ENCODE assay signal across 24 cellular contexts in the genomic region with DNA sequence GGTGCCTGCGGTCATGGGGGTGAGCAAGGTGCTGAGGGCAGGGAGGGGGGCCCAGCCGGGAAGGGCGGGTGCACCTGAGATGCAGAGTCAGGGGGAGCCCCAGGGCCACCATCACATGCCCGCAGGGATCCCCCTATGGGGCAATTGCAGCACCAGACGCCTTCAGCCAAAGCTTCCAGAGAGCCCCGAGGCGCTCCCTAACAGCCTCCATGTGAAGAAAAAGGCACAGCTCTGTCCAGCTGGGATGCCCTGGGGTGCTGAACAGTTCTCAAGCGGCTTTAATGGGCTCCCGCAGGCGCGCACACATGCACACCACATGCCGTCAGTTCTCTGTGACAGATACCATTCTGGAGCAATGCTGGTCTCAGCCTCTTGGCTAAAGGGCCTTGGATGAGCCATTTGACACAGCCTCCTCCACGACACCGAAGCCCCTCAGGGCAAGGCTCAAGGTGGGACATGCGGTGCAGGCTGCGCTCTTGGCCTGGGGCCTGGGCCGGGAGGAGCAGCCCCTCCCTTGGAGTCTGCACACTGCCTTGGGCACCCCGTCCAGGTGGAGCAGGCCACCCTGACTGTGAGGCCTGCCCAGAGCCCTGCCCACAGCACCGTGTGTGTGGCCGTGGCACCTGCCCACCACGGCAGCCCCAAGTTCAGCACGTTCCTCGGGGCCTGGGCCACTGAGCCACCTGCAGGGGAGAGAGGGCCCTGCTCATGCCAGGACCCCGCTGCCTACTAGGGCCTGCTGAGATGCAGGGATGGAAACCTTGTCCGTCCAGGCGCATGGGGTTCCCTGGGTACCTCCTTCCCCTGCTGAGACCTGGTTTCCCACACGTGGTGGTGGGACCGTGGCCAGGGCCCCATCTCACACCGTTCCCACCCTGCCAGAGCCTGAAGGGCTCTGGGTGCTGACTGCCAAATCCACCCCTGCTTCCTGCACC. TPM values are rescaled to one million over a fixed set of nuclear protein-coding genes. Genes with fewer than 3 reads are reported as not detected.
DNase-seq lines count a peak whose midpoint lies in the region; ATAC-seq and TF ChIP-seq lines count a peak whose summit lies in the region.
"Had no signal": no experiment of that assay in that cellular context is flagged by ENCODE, and none has a peak within 500 bp of the region (broad histone marks: within the 10 kb centered on the region; RNA-seq: fewer than 3 reads in every experiment).

No MANE protein-coding gene starts in this region.

- H3K27ac Mint-ChIP-seq in T-helper 17 cell: no peak overlapping the region
- H3K27ac Mint-ChIP-seq: activated CD4-positive, alpha-beta T cell treated with anti-CD3 and anti-CD28 coated beads for 36 hours; CD8-positive, alpha-beta memory T cell; dendritic cell treated with granulocyte-macrophage colony-stimulating factor and Interleukin-4, amounts not matched to agents 40 ng/mL and 50 ng/mL, for 4 days; nephron had no signal

- H3F3A ChIP-seq in GM23248 (ENCODE audit: insufficient read depth): peaks cover 17% of the 10 kb centered on the region

- peak overlapping the region; percentile 81 for H2AK5ac ChIP-seq in neuronal stem cell (ENCODE audit: low read depth, low read length)

- H2BK120ac ChIP-seq in neuronal stem cell (ENCODE audit: low read depth, low read length): no peak overlapping the region

- H3K4me2 ChIP-seq in neuronal stem cell (ENCODE audit: insufficient read depth, low read length, poor library complexity, severe bottlenecking) (no peak overlapping the region), GM23248 (ENCODE audit: unreplicated experiment) (no peak overlapping the region)

- H3K9me3 ChIP-seq in BE2C (no peaks in the 10 kb centered on the region), T-helper 17 cell (ENCODE audit: control insufficient read depth, low read length, poor library complexity, severe bottlenecking) (no peaks in the 10 kb centered on the region), neuronal stem cell (replicated peaks in 1 of 2; ENCODE audit: control insufficient read depth in 2 of 2, insufficient read depth in 1 of 2, low read depth in 1 of 2, low read length in 2 of 2) (no peaks in the 10 kb centered on the region), GM23248 (ENCODE audit: low read depth) (no peaks in the 10 kb centered on the region)
- H3K9me3 ChIP-seq: lower lobe of right lung, mucosa of descending colon, upper lobe of right lung had no signal

- H3K27me3 Mint-ChIP-seq in T-helper 17 cell: no peaks in the 10 kb centered on the region
- H3K27me3 Mint-ChIP-seq: activated CD4-positive, alpha-beta T cell treated with anti-CD3 and anti-CD28 coated beads for 36 hours; dendritic cell treated with granulocyte-macrophage colony-stimulating factor and Interleukin-4, amounts not matched to agents 40 ng/mL and 50 ng/mL, for 4 days had no signal

- no peak overlapping the region for H3K14ac ChIP-seq in neuronal stem cell (ENCODE audit: low read length)

- peak overlapping the region; percentile 28 for H3K18ac ChIP-seq in neuronal stem cell (ENCODE audit: low read length)

- peaks cover 3% of the 10 kb centered on the region for H3K36me3 Mint-ChIP-seq in T-helper 17 cell (ENCODE audit: low read depth)

- H2BK5ac ChIP-seq in neuronal stem cell (ENCODE audit: low read length): peak overlapping the region; percentile 66

- peaks cover 77% of the 10 kb centered on the region for H3K36me3 ChIP-seq in BE2C
- H3K36me3 ChIP-seq in neuronal stem cell (replicated peaks in 1 of 2; ENCODE audit: control insufficient read depth in 2 of 2, insufficient read depth in 2 of 2, low read length in 2 of 2): peaks cover 45 to 97% of the 10 kb centered on the region in 2 donors
- H3K36me3 ChIP-seq in GM23248 (ENCODE audit: low read depth): peaks cover 4% of the 10 kb centered on the region; the same call in 1 of the 2 replicates

- TF ChIP-seq CTCF in BE2C (IDR thresholded peaks at IDR 0.05; ENCODE audit: low read depth, low read length): no peak

- H4K8ac ChIP-seq in neuronal stem cell (ENCODE audit: low read depth, low read length): no peak overlapping the region

- H3K27me3 ChIP-seq in BE2C (no peaks in the 10 kb centered on the region), neuronal stem cell (ENCODE audit: control insufficient read depth in 3 of 3, insufficient read depth in 3 of 3, low read depth in 1 of 3, low read length in 3 of 3) (no peaks in the 10 kb centered on the region), GM23248 (replicated peaks; ENCODE audit: insufficient read depth) (no peaks in the 10 kb centered on the region)
- H3K27me3 ChIP-seq: upper lobe of right lung had no signal

- no CpG with 5 or more reads among the region's 29 CpGs for WGBS in neuronal stem cell (ENCODE audit: extremely low coverage in 2 of 2, insufficient read length in 2 of 2, insufficient replicate concordance in 1 of 2), 2 donors
- 73 to 74% methylated on average over 23 to 24 of the region's 29 CpGs for WGBS in GM23248 (ENCODE audit: low coverage in 1 of 2, low lambda C conversion rate in 2 of 2, missing lambda C conversion rate in 2 of 2), 2 experiments

- H2AFZ ChIP-seq in neuronal stem cell (ENCODE audit: low read length) (no peak overlapping the region), GM23248 (no peak overlapping the region)

- H3K9ac ChIP-seq in neuronal stem cell (ENCODE audit: low read depth, low read length, poor library complexity) (peak overlapping the region; percentile 17), GM23248 (no peak overlapping the region)

- no peaks in the 10 kb centered on the region for H4K20me1 ChIP-seq in GM23248 (ENCODE audit: insufficient read depth)

- in situ Hi-C loops in GM23248 (cut with MboI): no loop called here

- H3K23ac ChIP-seq in neuronal stem cell (ENCODE audit: low read depth, low read length, poor library complexity): peak overlapping the region; percentile 98

- no peak for ATAC-seq in T-helper 17 cell
- no peak for ATAC-seq in GM21360 (IDR thresholded peaks at IDR 0.05; ENCODE audit: unreplicated experiment)
- ATAC-seq: activated CD4-positive, alpha-beta T cell treated with anti-CD3 and anti-CD28 coated beads for 36 hours; lower lobe of right lung; mucosa of descending colon; upper lobe of right lung had no signal

- H3K4me1 Mint-ChIP-seq in T-helper 17 cell: peaks cover 11% of the 10 kb centered on the region

- H2BK12ac ChIP-seq in neuronal stem cell (ENCODE audit: low read length): no peak overlapping the region

- DNase-seq in NCI-H2081 (lab: John Stamatoyannopoulos, UW): peak; percentile 29 to 38
- DNase-seq in NCI-H2081 treated with DMSO at 0.1 percent for 48 hours (lab: John Stamatoyannopoulos, UW): no peak
- peak; percentile 66 for DNase-seq in BE2C
- DNase-seq in T-helper 17 cell: no peak
- no peak for DNase-seq in neuronal stem cell (ENCODE audit: low spot score)
- DNase-seq in GM23248: no peak
- no peak for DNase-seq in RPMI8226
- DNase-seq: 8988T; activated CD4-positive, alpha-beta T cell treated with anti-CD3 and anti-CD28 coated beads for 36 hours; activated naive CD4-positive, alpha-beta T cell treated with anti-CD3 and anti-CD28 coated beads, Interleukin-2, amount 50 U/mL, for 16 hours; AML-193; CD8-positive, alpha-beta memory T cell; DMS153; lower lobe of right lung; NCI-H1048; NCI-H2029; NCI-H446 treated with DMSO at 0.1 percent for 48 hours; Right ventricle myocardium superior; stimulated activated CD4-positive, alpha-beta T cell treated with anti-CD3 and anti-CD28 coated beads, Interleukin-15, amount 100 ng/mL, for 24 hours; upper lobe of right lung had no signal

- no peak overlapping the region for H3K27ac ChIP-seq in neuronal stem cell (replicated peaks; ENCODE audit: low read length)
- no peak overlapping the region for H3K27ac ChIP-seq in GM23248
- H3K27ac ChIP-seq: lower lobe of right lung, upper lobe of right lung had no signal

- no peak overlapping the region for H2BK15ac ChIP-seq in neuronal stem cell (ENCODE audit: low read length)

- no peaks in the 10 kb centered on the region for H3K79me2 ChIP-seq in GM23248 (ENCODE audit: insufficient read depth)

- H3K4ac ChIP-seq in neuronal stem cell (ENCODE audit: low read length): no peak overlapping the region

- H3K4me1 ChIP-seq in BE2C (peaks cover 24% of the 10 kb centered on the region), neuronal stem cell (ENCODE audit: control insufficient read depth in 2 of 2, insufficient read depth in 1 of 2, low read depth in 1 of 2, low read length in 2 of 2) (peaks cover 6 to 27% of the 10 kb centered on the region in 2 donors), GM23248 (ENCODE audit: insufficient read depth) (no peaks in the 10 kb centered on the region)

- H3K9me2 ChIP-seq in GM23248 (ENCODE audit: insufficient read depth): no peaks in the 10 kb centered on the region

- H3K4me3 Mint-ChIP-seq in T-helper 17 cell: peak overlapping the region; percentile 25
- H3K4me3 Mint-ChIP-seq: activated CD4-positive, alpha-beta T cell treated with anti-CD3 and anti-CD28 coated beads for 36 hours; CD8-positive, alpha-beta memory T cell; dendritic cell treated with granulocyte-macrophage colony-stimulating factor and Interleukin-4, amounts not matched to agents 40 ng/mL and 50 ng/mL, for 4 days; nephron had no signal

- H4K91ac ChIP-seq in neuronal stem cell (ENCODE audit: low read depth, low read length, poor library complexity): no peak overlapping the region

- peaks cover 16% of the 10 kb centered on the region for H3K79me1 ChIP-seq in neuronal stem cell (ENCODE audit: low read depth, low read length)

- no peak overlapping the region for H3K4me3 ChIP-seq in BE2C (ENCODE audit: low read depth, low read length)
- no peak overlapping the region for H3K4me3 ChIP-seq in neuronal stem cell (ENCODE audit: low read length in 2 of 2)
- H3K4me3 ChIP-seq in GM23248: no peak overlapping the region
- H3K4me3 ChIP-seq: lower lobe of right lung, mucosa of descending colon, upper lobe of right lung had no signal

RNA-seq across cellular contexts. Expression of gene XRCC3, which starts 7.7 kb away (rescaled TPM):
- 14.1 TPM for polyA plus RNA-seq in BE2C (2012; ENCODE audit: insufficient read depth, insufficient read length, low read depth)
- 1 to 10 TPM; 6.9 to 8.3 TPM for total RNA-seq in T-helper 17 cell
- 31.8 TPM for polyA plus RNA-seq in neuronal stem cell (2013, experiment 1 of 2)
- polyA plus RNA-seq in neuronal stem cell (2013, experiment 2 of 2): 33.0 TPM
- 19.1 and 20.3 TPM in 2 replicates for total RNA-seq in GM23248 (2014; rRNA removed; shearing (Covaris generic))
- 4.0 and 4.9 TPM in 2 replicates for polyA plus RNA-seq in GM23248 (2016; fragmentation: Nextera tagmentation; extraction: Ambion mirVana)

RNA-seq across cellular contexts. Expression of gene ZFYVE21, which starts 8.0 kb away (rescaled TPM):
- polyA plus RNA-seq in BE2C (2012; ENCODE audit: insufficient read depth, insufficient read length, low read depth): 41.4 TPM
- 1 to 10 TPM; 9.1 to 9.5 TPM for total RNA-seq in T-helper 17 cell
- 34.8 TPM for polyA plus RNA-seq in neuronal stem cell (2013, experiment 1 of 2)
- 32.9 TPM for polyA plus RNA-seq in neuronal stem cell (2013, experiment 2 of 2)
- 60.3 and 77.4 TPM in 2 replicates for total RNA-seq in GM23248 (2014; rRNA removed; shearing (Covaris generic))
- polyA plus RNA-seq in GM23248 (2016; fragmentation: Nextera tagmentation; extraction: Ambion mirVana): 112 and 120 TPM in 2 replicates

Comparison
In these comparisons a context has a peak if more than half of its experiments do, and no peak if none do; other contexts are left out.
1. DNase-seq: peak in NCI-H2081 (2 of 2) and BE2C (single experiment); none in NCI-H2081 treated with DMSO at 0.1 percent for 48 hours (single experiment), T-helper 17 cell (0 of 3), neuronal stem cell (single experiment), GM23248 (single experiment) and RPMI8226 (single experiment).